ENCODE assay signal across 1 cellular context in genomic region chr14:51185180-51185579, GRCh38.
TF ChIP-seq lines count a peak whose summit lies in the region.

No MANE protein-coding gene starts in this region.

TF ChIP-seq in IMR-90, 13 proteins besides CTCF, POLR2A, EP300 and RAD21:
- no peak for TF ChIP-seq FOS (IDR thresholded peaks at IDR 0.05; ENCODE audit: low read depth, low read length)
- no peak for TF ChIP-seq NFE2L2 (IDR thresholded peaks at IDR 0.05; ENCODE audit: low read depth, low read length)
- TF ChIP-seq MAFK (IDR thresholded peaks at IDR 0.05; ENCODE audit: low read depth, low read length) = peak; percentile 82
- no peak for TF ChIP-seq CEBPB (IDR thresholded peaks at IDR 0.05; ENCODE audit: low read depth, low read length)
TF ChIP-seq in IMR-90: peak in this region for 1.
